Comparison of ENCODE assay signal across 1 cellular context in the genomic region with DNA sequence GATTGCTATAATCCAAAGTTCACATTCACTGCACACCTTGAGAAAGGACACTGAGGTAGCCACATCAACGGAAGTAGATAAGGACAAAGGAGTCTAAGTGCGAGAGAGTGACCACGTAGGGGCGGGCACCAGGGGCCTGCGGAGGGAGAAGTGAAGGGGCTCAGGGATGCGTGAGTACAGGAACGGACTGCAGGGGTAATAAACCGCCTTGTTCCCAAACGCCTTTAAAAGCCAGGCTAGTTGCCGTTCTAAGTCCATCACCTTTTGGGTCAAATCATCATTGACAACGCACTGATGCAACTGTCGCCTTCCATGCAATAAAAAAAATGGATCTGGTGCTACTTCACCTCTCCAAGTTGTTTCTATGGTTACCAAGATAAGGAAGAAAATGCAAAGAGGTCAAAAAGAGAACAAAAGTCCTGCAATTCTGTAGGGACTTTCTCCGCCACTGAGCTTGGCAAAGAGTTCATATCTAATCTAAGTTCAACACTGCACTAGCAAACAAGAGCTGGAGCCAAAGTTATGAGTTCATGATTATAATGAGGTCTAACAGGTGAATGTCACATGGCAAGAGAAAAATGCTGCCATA.
TF ChIP-seq lines count a peak whose summit lies in the region.

No MANE protein-coding gene starts in this region.

TF ChIP-seq in K562, 482 proteins besides CTCF, POLR2A, EP300 and RAD21 (continued from another document and continues in another):
- TF ChIP-seq STAG1 (CRISPR knock-in tag; IDR thresholded peaks at IDR 0.05; ENCODE audit: borderline replicate concordance) (no peak), POLR2H (tag; IDR thresholded peaks at IDR 0.05; ENCODE audit: low read depth) (no peak), MXI1 (IDR thresholded peaks at IDR 0.05; ENCODE audit: low read depth, low read length) (no peak), GABPB2 (CRISPR knock-in tag; conservative IDR thresholded peaks at IDR 0.05) (no peak), SIN3B (IDR thresholded peaks at IDR 0.05; ENCODE audit: low read depth) (no peak), SOX6 (IDR thresholded peaks at IDR 0.05) (peak; percentile 77), MEIS2 (IDR thresholded peaks at IDR 0.05; ENCODE audit: partially characterized antibody) (no peak), NUFIP1 (IDR thresholded peaks at IDR 0.05; ENCODE audit: partially characterized antibody) (no peak), ATF7 (IDR thresholded peaks at IDR 0.05) (peak; percentile 50), CBX1 (IDR thresholded peaks at IDR 0.05; ENCODE audit: low read depth) (no peak), CBX3 (IDR thresholded peaks at IDR 0.05; ENCODE audit: borderline replicate concordance in 1 of 2, low read length in 2 of 2) (no peak), ZNF584 (CRISPR knock-in tag; IDR thresholded peaks at IDR 0.05; ENCODE audit: low read depth) (no peak), MYNN (IDR thresholded peaks at IDR 0.05) (peak; percentile 77; the same call in 1 of the 2 replicates), MYNN (CRISPR knock-in tag; IDR thresholded peaks at IDR 0.05) (no peak), FUS (optimal IDR thresholded peaks at IDR 0.05; ENCODE audit: low read depth, low read length) (no peak), ZNF77 (CRISPR knock-in tag; IDR thresholded peaks at IDR 0.05) (no peak), MYC (IDR thresholded peaks at IDR 0.05; ENCODE audit: low read depth, low read length) (peak; percentile 55), MYC (CRISPR knock-in tag; IDR thresholded peaks at IDR 0.05; ENCODE audit: borderline replicate concordance, low read depth) (no peak), NEUROD1 (IDR thresholded peaks at IDR 0.05; ENCODE audit: borderline replicate concordance, low read depth, low read length, partially characterized antibody) (no peak), ARHGAP35 (IDR thresholded peaks at IDR 0.05; ENCODE audit: partially characterized antibody) (no peak), NFXL1 (CRISPR knock-in tag; IDR thresholded peaks at IDR 0.05) (no peak), GATA2 (CRISPR knock-in tag; IDR thresholded peaks at IDR 0.05) (no peak), POU5F1 (IDR thresholded peaks at IDR 0.05; ENCODE audit: borderline replicate concordance, low read depth, low read length, partially characterized antibody) (no peak), OTX1 (CRISPR knock-in tag; IDR thresholded peaks at IDR 0.05) (no peak), SUPT5H (IDR thresholded peaks at IDR 0.05) (no peak), CBX2 (IDR thresholded peaks at IDR 0.05; ENCODE audit: insufficient read depth, low read length, poor library complexity, severe bottlenecking) (no peak), SIN3A (IDR thresholded peaks at IDR 0.05; ENCODE audit: borderline replicate concordance in 2 of 2, control insufficient read depth in 1 of 2, low read depth in 2 of 2, low read length in 2 of 2) (no peak), LEF1 (IDR thresholded peaks at IDR 0.05) (no peak), MCM7 (IDR thresholded peaks at IDR 0.05) (no peak), BACH1 (tag; IDR thresholded peaks at IDR 0.05) (no peak), POLR2AphosphoS2 (IDR thresholded peaks at IDR 0.05; ENCODE audit: low read length) (no peak), SIRT6 (IDR thresholded peaks at IDR 0.05; ENCODE audit: low read depth, low read length) (no peak), MIER1 (IDR thresholded peaks at IDR 0.05; ENCODE audit: low read depth) (no peak), NONO (IDR thresholded peaks at IDR 0.05; ENCODE audit: low read depth in 2 of 2, low read length in 1 of 2) (no peak)
- TF ChIP-seq, protein P1, sequence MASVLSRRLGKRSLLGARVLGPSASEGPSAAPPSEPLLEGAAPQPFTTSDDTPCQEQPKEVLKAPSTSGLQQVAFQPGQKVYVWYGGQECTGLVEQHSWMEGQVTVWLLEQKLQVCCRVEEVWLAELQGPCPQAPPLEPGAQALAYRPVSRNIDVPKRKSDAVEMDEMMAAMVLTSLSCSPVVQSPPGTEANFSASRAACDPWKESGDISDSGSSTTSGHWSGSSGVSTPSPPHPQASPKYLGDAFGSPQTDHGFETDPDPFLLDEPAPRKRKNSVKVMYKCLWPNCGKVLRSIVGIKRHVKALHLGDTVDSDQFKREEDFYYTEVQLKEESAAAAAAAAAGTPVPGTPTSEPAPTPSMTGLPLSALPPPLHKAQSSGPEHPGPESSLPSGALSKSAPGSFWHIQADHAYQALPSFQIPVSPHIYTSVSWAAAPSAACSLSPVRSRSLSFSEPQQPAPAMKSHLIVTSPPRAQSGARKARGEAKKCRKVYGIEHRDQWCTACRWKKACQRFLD (CRISPR knock-in tag; IDR thresholded peaks at IDR 0.05) = no peak
- TF ChIP-seq, protein P2, sequence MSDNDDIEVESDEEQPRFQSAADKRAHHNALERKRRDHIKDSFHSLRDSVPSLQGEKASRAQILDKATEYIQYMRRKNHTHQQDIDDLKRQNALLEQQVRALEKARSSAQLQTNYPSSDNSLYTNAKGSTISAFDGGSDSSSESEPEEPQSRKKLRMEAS (CRISPR knock-in tag; IDR thresholded peaks at IDR 0.05) = no peak
- TF ChIP-seq, protein P3, sequence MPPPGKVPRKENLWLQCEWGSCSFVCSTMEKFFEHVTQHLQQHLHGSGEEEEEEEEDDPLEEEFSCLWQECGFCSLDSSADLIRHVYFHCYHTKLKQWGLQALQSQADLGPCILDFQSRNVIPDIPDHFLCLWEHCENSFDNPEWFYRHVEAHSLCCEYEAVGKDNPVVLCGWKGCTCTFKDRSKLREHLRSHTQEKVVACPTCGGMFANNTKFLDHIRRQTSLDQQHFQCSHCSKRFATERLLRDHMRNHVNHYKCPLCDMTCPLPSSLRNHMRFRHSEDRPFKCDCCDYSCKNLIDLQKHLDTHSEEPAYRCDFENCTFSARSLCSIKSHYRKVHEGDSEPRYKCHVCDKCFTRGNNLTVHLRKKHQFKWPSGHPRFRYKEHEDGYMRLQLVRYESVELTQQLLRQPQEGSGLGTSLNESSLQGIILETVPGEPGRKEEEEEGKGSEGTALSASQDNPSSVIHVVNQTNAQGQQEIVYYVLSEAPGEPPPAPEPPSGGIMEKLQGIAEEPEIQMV (tag; conservative IDR thresholded peaks at IDR 0.05; ENCODE audit: low read depth) = no peak
- TF ChIP-seq, protein P4, sequence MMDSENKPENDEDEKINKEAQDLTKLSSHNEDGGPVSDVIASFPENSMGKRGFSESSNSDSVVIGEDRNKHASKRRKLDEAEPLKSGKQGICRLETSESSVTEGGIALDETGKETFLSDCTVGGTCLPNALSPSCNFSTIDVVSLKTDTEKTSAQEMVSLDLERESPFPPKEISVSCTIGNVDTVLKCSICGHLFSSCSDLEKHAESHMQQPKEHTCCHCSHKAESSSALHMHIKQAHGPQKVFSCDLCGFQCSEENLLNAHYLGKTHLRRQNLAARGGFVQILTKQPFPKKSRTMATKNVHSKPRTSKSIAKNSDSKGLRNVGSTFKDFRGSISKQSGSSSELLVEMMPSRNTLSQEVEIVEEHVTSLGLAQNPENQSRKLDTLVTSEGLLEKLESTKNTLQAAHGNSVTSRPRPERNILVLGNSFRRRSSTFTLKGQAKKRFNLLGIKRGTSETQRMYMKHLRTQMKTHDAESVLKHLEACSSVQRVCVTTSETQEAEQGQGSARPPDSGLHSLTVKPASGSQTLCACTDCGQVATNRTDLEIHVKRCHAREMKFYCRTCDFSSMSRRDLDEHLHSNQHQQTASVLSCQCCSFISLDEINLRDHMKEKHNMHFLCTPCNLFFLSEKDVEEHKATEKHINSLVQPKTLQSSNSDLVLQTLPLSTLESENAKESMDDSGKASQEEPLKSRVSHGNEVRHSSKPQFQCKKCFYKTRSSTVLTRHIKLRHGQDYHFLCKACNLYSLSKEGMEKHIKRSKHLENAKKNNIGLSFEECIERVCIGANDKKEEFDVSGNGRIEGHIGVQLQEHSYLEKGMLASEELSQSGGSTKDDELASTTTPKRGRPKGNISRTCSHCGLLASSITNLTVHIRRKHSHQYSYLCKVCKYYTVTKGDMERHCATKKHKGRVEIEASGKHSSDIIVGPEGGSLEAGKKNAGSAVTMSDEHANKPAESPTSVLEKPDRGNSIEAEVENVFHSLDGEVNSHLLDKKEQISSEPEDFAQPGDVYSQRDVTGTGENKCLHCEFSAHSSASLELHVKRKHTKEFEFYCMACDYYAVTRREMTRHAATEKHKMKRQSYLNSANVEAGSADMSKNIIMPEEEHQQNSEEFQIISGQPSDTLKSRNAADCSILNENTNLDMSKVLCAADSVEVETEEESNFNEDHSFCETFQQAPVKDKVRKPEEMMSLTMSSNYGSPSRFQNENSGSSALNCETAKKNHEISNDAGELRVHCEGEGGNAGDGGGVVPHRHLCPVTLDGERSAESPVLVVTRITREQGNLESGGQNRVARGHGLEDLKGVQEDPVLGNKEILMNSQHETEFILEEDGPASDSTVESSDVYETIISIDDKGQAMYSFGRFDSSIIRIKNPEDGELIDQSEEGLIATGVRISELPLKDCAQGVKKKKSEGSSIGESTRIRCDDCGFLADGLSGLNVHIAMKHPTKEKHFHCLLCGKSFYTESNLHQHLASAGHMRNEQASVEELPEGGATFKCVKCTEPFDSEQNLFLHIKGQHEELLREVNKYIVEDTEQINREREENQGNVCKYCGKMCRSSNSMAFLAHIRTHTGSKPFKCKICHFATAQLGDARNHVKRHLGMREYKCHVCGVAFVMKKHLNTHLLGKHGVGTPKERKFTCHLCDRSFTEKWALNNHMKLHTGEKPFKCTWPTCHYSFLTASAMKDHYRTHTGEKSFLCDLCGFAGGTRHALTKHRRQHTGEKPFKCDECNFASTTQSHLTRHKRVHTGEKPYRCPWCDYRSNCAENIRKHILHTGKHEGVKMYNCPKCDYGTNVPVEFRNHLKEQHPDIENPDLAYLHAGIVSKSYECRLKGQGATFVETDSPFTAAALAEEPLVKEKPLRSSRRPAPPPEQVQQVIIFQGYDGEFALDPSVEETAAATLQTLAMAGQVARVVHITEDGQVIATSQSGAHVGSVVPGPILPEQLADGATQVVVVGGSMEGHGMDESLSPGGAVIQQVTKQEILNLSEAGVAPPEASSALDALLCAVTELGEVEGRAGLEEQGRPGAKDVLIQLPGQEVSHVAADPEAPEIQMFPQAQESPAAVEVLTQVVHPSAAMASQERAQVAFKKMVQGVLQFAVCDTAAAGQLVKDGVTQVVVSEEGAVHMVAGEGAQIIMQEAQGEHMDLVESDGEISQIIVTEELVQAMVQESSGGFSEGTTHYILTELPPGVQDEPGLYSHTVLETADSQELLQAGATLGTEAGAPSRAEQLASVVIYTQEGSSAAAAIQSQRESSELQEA (IDR thresholded peaks at IDR 0.05; ENCODE audit: low read depth) = no peak
- TF ChIP-seq, protein P5, sequence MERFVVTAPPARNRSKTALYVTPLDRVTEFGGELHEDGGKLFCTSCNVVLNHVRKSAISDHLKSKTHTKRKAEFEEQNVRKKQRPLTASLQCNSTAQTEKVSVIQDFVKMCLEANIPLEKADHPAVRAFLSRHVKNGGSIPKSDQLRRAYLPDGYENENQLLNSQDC (CRISPR knock-in tag; IDR thresholded peaks at IDR 0.05) = no peak
- TF ChIP-seq, protein P6, sequence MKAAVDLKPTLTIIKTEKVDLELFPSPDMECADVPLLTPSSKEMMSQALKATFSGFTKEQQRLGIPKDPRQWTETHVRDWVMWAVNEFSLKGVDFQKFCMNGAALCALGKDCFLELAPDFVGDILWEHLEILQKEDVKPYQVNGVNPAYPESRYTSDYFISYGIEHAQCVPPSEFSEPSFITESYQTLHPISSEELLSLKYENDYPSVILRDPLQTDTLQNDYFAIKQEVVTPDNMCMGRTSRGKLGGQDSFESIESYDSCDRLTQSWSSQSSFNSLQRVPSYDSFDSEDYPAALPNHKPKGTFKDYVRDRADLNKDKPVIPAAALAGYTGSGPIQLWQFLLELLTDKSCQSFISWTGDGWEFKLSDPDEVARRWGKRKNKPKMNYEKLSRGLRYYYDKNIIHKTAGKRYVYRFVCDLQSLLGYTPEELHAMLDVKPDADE (conservative IDR thresholded peaks at IDR 0.05; ENCODE audit: control insufficient read depth, low read depth, low read length) = no peak
- TF ChIP-seq, protein P7, sequence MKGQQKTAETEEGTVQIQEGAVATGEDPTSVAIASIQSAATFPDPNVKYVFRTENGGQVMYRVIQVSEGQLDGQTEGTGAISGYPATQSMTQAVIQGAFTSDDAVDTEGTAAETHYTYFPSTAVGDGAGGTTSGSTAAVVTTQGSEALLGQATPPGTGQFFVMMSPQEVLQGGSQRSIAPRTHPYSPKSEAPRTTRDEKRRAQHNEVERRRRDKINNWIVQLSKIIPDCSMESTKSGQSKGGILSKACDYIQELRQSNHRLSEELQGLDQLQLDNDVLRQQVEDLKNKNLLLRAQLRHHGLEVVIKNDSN (CRISPR knock-in tag; IDR thresholded peaks at IDR 0.05) = no peak
- TF ChIP-seq, protein P8, sequence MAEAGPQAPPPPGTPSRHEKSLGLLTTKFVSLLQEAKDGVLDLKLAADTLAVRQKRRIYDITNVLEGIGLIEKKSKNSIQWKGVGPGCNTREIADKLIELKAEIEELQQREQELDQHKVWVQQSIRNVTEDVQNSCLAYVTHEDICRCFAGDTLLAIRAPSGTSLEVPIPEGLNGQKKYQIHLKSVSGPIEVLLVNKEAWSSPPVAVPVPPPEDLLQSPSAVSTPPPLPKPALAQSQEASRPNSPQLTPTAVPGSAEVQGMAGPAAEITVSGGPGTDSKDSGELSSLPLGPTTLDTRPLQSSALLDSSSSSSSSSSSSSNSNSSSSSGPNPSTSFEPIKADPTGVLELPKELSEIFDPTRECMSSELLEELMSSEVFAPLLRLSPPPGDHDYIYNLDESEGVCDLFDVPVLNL (CRISPR knock-in tag; IDR thresholded peaks at IDR 0.05; ENCODE audit: low read depth) = no peak
- TF ChIP-seq, protein P9, sequence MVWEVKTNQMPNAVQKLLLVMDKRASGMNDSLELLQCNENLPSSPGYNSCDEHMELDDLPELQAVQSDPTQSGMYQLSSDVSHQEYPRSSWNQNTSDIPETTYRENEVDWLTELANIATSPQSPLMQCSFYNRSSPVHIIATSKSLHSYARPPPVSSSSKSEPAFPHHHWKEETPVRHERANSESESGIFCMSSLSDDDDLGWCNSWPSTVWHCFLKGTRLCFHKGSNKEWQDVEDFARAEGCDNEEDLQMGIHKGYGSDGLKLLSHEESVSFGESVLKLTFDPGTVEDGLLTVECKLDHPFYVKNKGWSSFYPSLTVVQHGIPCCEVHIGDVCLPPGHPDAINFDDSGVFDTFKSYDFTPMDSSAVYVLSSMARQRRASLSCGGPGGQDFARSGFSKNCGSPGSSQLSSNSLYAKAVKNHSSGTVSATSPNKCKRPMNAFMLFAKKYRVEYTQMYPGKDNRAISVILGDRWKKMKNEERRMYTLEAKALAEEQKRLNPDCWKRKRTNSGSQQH (CRISPR knock-in tag; IDR thresholded peaks at IDR 0.05) = no peak
- TF ChIP-seq, protein P10, sequence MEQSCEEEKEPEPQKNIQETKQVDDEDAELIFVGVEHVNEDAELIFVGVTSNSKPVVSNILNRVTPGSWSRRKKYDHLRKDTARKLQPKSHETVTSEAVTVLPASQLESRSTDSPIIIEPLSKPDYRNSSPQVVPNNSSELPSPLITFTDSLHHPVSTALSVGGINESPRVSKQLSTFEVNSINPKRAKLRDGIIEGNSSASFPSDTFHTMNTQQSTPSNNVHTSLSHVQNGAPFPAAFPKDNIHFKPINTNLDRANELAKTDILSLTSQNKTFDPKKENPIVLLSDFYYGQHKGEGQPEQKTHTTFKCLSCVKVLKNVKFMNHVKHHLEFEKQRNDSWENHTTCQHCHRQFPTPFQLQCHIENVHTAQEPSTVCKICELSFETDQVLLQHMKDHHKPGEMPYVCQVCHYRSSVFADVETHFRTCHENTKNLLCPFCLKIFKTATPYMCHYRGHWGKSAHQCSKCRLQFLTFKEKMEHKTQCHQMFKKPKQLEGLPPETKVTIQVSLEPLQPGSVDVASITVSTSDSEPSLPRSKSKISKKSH (CRISPR knock-in tag; IDR thresholded peaks at IDR 0.05) = no peak
